ENCODE assay signal across 8 cellular contexts in the genomic region with DNA sequence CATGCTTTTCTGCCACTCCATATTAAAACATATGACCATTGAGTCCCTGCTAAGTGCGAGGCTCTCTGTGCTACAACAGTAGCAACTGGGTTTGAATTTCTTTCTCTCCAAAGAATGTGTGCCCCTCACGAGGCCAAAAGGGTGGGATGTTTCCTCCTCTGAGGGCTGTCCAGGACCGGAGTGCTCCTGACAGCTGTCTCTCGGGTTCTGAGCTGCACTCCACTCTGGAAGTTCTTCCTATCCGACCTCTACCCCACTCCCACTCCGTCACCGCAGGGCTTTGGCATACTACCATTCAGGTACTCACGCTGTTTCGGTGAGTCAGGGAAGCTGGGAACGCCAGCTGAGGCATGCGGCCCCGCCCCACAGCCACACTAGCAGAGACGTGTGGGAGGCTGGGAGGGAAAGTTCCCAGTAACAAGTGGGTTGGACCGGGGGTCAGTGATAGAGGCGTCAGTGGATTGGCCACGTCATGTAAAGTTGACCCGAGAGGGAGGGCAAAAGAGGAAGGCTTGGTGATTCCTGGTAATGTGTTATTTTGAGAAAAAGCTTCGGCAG. TPM values are rescaled to one million over a fixed set of nuclear protein-coding genes. Genes with fewer than 3 reads are reported as not detected.
DNase-seq lines count a peak whose midpoint lies in the region; ATAC-seq and TF ChIP-seq lines count a peak whose summit lies in the region.

No MANE protein-coding gene starts in this region.

- POLR2A ChIA-PET in CD8-positive, alpha-beta memory T cell (lab: Charles Lee): interaction anchor here (1.4 kb wide), 1 partner anchor 50 kb away, joined by 3 read pairs; no protein-coding TSS in a partner anchor

- H3K79me2 ChIP-seq in OCI-LY3 (ENCODE audit: low read length): peaks cover 37% of the 10 kb centered on the region

- H2AFZ ChIP-seq in OCI-LY3 (ENCODE audit: low read depth, low read length): peak overlapping the region; percentile 87; the same call in 1 of the 2 replicates

- CTCF ChIA-PET in CD8-positive, alpha-beta memory T cell (lab: Charles Lee): interaction anchor here (0.6 to 1.7 kb wide), 10 partner anchors 10 to 84 kb away, joined by 3 to 11 read pairs (median 4); a partner anchor contains a TSS

- no peaks in the 10 kb centered on the region for H3K9me3 Mint-ChIP-seq in CD8-positive, alpha-beta memory T cell
- H3K9me3 Mint-ChIP-seq in activated T-cell treated with anti-CD3 and anti-CD28 coated beads, Interleukin-2, amount 50 U/mL, for 72 hours: no peaks in the 10 kb centered on the region
- no peaks in the 10 kb centered on the region for H3K9me3 Mint-ChIP-seq in nephron

- H3K36me3 Mint-ChIP-seq in CD8-positive, alpha-beta memory T cell: peaks cover 0 to 17% (median 1%) of the 10 kb centered on the region in 3 donors
- H3K36me3 Mint-ChIP-seq in activated T-cell treated with anti-CD3 and anti-CD28 coated beads, Interleukin-2, amount 50 U/mL, for 72 hours (ENCODE audit: insufficient read depth in 2 of 2): peaks cover 7 to 9% of the 10 kb centered on the region in 2 donors
- H3K36me3 Mint-ChIP-seq in nephron (ENCODE audit: low read depth): peaks cover 35% of the 10 kb centered on the region

- H3K27ac Mint-ChIP-seq in CD8-positive, alpha-beta memory T cell: peak overlapping the region; percentile 94 to 100 (median 99)
- peak overlapping the region; percentile 97 for H3K27ac Mint-ChIP-seq in activated T-cell treated with anti-CD3 and anti-CD28 coated beads, Interleukin-2, amount 50 U/mL, for 72 hours
- H3K27ac Mint-ChIP-seq in nephron: peak overlapping the region; percentile 95 to 99 (median 99)

- no peaks in the 10 kb centered on the region for H3K27me3 ChIP-seq in CD8-positive, alpha-beta memory T cell (ENCODE audit: insufficient read depth, low read length, poor library complexity, severe bottlenecking)
- H3K27me3 ChIP-seq in OCI-LY3 (ENCODE audit: low read depth, low read length): no peaks in the 10 kb centered on the region

- H3K9me3 ChIP-seq in CD8-positive, alpha-beta memory T cell (ENCODE audit: low read length): no peaks in the 10 kb centered on the region
- no peaks in the 10 kb centered on the region for H3K9me3 ChIP-seq in OCI-LY3 (ENCODE audit: insufficient read depth, low read length)

- peaks cover 23% of the 10 kb centered on the region for H3K4me1 ChIP-seq in CD8-positive, alpha-beta memory T cell (ENCODE audit: insufficient read depth, low read length)
- peaks cover 19% of the 10 kb centered on the region for H3K4me1 ChIP-seq in OCI-LY3 (ENCODE audit: low read length)

- peak overlapping the region; percentile 99 for H3K4me3 ChIP-seq in CD8-positive, alpha-beta memory T cell (ENCODE audit: low read length)
- H3K4me3 ChIP-seq in OCI-LY3 (ENCODE audit: low read length) (peak overlapping the region; percentile 92), fibroblast of the aortic adventitia (ENCODE audit: low read depth, low read length) (peak overlapping the region; percentile 92)

- no peaks in the 10 kb centered on the region for H3K36me3 ChIP-seq in CD8-positive, alpha-beta memory T cell (ENCODE audit: insufficient read depth, low read length)
- H3K36me3 ChIP-seq in OCI-LY3 (replicated peaks; ENCODE audit: low read depth, low read length): peaks cover 14% of the 10 kb centered on the region

- peak overlapping the region; percentile 93 for H3K27ac ChIP-seq in CD8-positive, alpha-beta memory T cell (ENCODE audit: low read depth, low read length)
- H3K27ac ChIP-seq in OCI-LY3 (ENCODE audit: low read length) (peak overlapping the region; percentile 61), temporal lobe (ENCODE audit: low read depth, low read length) (peak overlapping the region; percentile 95)

- DNase-seq in CD8-positive, alpha-beta memory T cell: peak in 1 of 5 donors; percentile 25
- DNase-seq in activated T-cell treated with anti-CD3 and anti-CD28 coated beads, Interleukin-2, amount 50 U/mL, for 72 hours: peak; percentile 74 to 75
- DNase-seq in fibroblast of the aortic adventitia (ENCODE audit: low read depth): peak; percentile 94

- ATAC-seq in HG03354 (IDR thresholded peaks at IDR 0.05; ENCODE audit: poor library complexity, severe bottlenecking, unreplicated experiment): peak; percentile 19
- peak; percentile 43 to 57 for ATAC-seq in activated T-cell treated with anti-CD3 and anti-CD28 coated beads, Interleukin-2, amount 50 U/mL, for 72 hours (replicated peaks in 1 of 2)
- no peak for ATAC-seq in GM19324 (IDR thresholded peaks at IDR 0.05; ENCODE audit: low FRiP score, unreplicated experiment)

- TF ChIP-seq CTCF in OCI-LY3 (IDR thresholded peaks at IDR 0.05; ENCODE audit: low read depth, low read length) (no peak), fibroblast of the aortic adventitia (IDR thresholded peaks at IDR 0.05; ENCODE audit: insufficient read depth, low read length) (no peak), nephron (IDR thresholded peaks at IDR 0.05; ENCODE audit: unreplicated experiment in 3 of 3) (no peak)

- H3K9ac ChIP-seq in OCI-LY3 (ENCODE audit: low read length): peak overlapping the region; percentile 97

- H4K20me1 ChIP-seq in OCI-LY3 (ENCODE audit: insufficient read depth, low read length): no peaks in the 10 kb centered on the region

- H3K27me3 Mint-ChIP-seq in CD8-positive, alpha-beta memory T cell: peaks cover 5 to 7% of the 10 kb centered on the region in 2 donors
- H3K27me3 Mint-ChIP-seq in activated T-cell treated with anti-CD3 and anti-CD28 coated beads, Interleukin-2, amount 50 U/mL, for 72 hours (ENCODE audit: low read depth): no peaks in the 10 kb centered on the region
- peaks cover 10% of the 10 kb centered on the region for H3K27me3 Mint-ChIP-seq in nephron (ENCODE audit: low read depth)

- peak overlapping the region; percentile 97 for H3K4me2 ChIP-seq in OCI-LY3 (ENCODE audit: low read length)

- H3K4me1 Mint-ChIP-seq in CD8-positive, alpha-beta memory T cell: peaks cover 36 to 47% (median 46%) of the 10 kb centered on the region in 3 donors
- peaks cover 44% of the 10 kb centered on the region for H3K4me1 Mint-ChIP-seq in activated T-cell treated with anti-CD3 and anti-CD28 coated beads, Interleukin-2, amount 50 U/mL, for 72 hours (ENCODE audit: low read depth)
- H3K4me1 Mint-ChIP-seq in nephron: peaks cover 55% of the 10 kb centered on the region

- H3K4me3 Mint-ChIP-seq in CD8-positive, alpha-beta memory T cell: peak overlapping the region; percentile 94 to 100 (median 97)
- H3K4me3 Mint-ChIP-seq in activated T-cell treated with anti-CD3 and anti-CD28 coated beads, Interleukin-2, amount 50 U/mL, for 72 hours: peak overlapping the region; percentile 92
- peak overlapping the region; percentile 93 to 96 (median 94) for H3K4me3 Mint-ChIP-seq in nephron

RNA-seq across cellular contexts. Expression of a gene that starts 0.7 kb away (rescaled TPM):
- 10 to 100 TPM; 43.4 to 47.2 TPM for total RNA-seq in CD8-positive, alpha-beta memory T cell
- 49.5 TPM for polyA plus RNA-seq in CD8-positive, alpha-beta memory T cell
- total RNA-seq in activated T-cell treated with anti-CD3 and anti-CD28 coated beads, Interleukin-2, amount 50 U/mL, for 72 hours: 10 to 100 TPM; 65.0 to 66.3 TPM
- total RNA-seq in fibroblast of the aortic adventitia (ENCODE audit: low replicate concordance) (25.6 and 39.3 TPM in 2 replicates), temporal lobe (5.2 TPM)

RNA-seq across cellular contexts. Expression of a gene that starts 5.4 kb away (rescaled TPM):
- total RNA-seq in CD8-positive, alpha-beta memory T cell: 10 to 100 TPM; 38.9 to 40.9 TPM
- 120 TPM for polyA plus RNA-seq in CD8-positive, alpha-beta memory T cell
- 10 to 100 TPM; 49.4 to 58.9 TPM for total RNA-seq in activated T-cell treated with anti-CD3 and anti-CD28 coated beads, Interleukin-2, amount 50 U/mL, for 72 hours
- total RNA-seq in fibroblast of the aortic adventitia (ENCODE audit: low replicate concordance) (26.1 and 46.3 TPM in 2 replicates), temporal lobe (14.3 TPM)

RNA-seq across cellular contexts. Expression of a gene that starts 7.3 kb away (rescaled TPM):
- under 1 TPM; 0.16 to 0.31 TPM for total RNA-seq in CD8-positive, alpha-beta memory T cell
- polyA plus RNA-seq in CD8-positive, alpha-beta memory T cell: 1.3 TPM
- total RNA-seq in activated T-cell treated with anti-CD3 and anti-CD28 coated beads, Interleukin-2, amount 50 U/mL, for 72 hours: 1 to 10 TPM in 1 of 2 donors, under 1 TPM in 1; 1.00 to 1.4 TPM
- total RNA-seq in fibroblast of the aortic adventitia (ENCODE audit: low replicate concordance): 0.16 and 0.54 TPM in 2 replicates
- 2.7 TPM for total RNA-seq in temporal lobe

RNA-seq across cellular contexts. Expression of a gene that starts 38.2 kb away (rescaled TPM):
- 100 to 1,000 TPM; 181 to 207 TPM for total RNA-seq in CD8-positive, alpha-beta memory T cell
- polyA plus RNA-seq in CD8-positive, alpha-beta memory T cell: 576 TPM
- 100 to 1,000 TPM; 199 to 203 TPM for total RNA-seq in activated T-cell treated with anti-CD3 and anti-CD28 coated beads, Interleukin-2, amount 50 U/mL, for 72 hours
- total RNA-seq in fibroblast of the aortic adventitia (ENCODE audit: low replicate concordance): 29.8 and 100 TPM in 2 replicates
- total RNA-seq in temporal lobe: 21.4 TPM

RNA-seq across cellular contexts. Expression of a gene that starts 38.7 kb away (rescaled TPM):
- 1 to 10 TPM; 6.4 to 7.3 TPM for total RNA-seq in CD8-positive, alpha-beta memory T cell
- polyA plus RNA-seq in CD8-positive, alpha-beta memory T cell: 0.99 TPM
- total RNA-seq in activated T-cell treated with anti-CD3 and anti-CD28 coated beads, Interleukin-2, amount 50 U/mL, for 72 hours: 1 to 10 TPM; 8.6 to 9.8 TPM
- 5.2 and 13.2 TPM in 2 replicates for total RNA-seq in fibroblast of the aortic adventitia (ENCODE audit: low replicate concordance)
- total RNA-seq in temporal lobe: 18.9 TPM
